ENCODE assay signal across 2 cellular contexts in genomic region chr5:1853531-1853930, GRCh38.
A peak's percentile ranks its signal among the peaks of the same experiment; 100 is the strongest.
TF ChIP-seq lines count a peak whose summit lies in the region.

No MANE protein-coding gene starts in this region.

TF ChIP-seq in HEK293, 187 proteins besides CTCF, POLR2A, EP300 and RAD21:
- TF ChIP-seq ZNF155 (tag by site-specific recombination; IDR thresholded peaks at IDR 0.05) (no peak), ZEB2 (tag by site-specific recombination; IDR thresholded peaks at IDR 0.05) (no peak), ZNF600 (tag by site-specific recombination; IDR thresholded peaks at IDR 0.05) (peak; percentile 27; the same call in 1 of the 2 replicates), ZNF529 (tag by site-specific recombination; IDR thresholded peaks at IDR 0.05; ENCODE audit: insufficient replicate concordance) (no peak), EGR2 (tag by site-specific recombination; IDR thresholded peaks at IDR 0.05; ENCODE audit: low read depth) (no peak), ZNF324 (tag by site-specific recombination; IDR thresholded peaks at IDR 0.05) (no peak), ZNF10 (tag by site-specific recombination; IDR thresholded peaks at IDR 0.05) (no peak)

TF ChIP-seq in H1, 55 proteins besides CTCF, POLR2A, EP300 and RAD21:
- TF ChIP-seq SRF (IDR thresholded peaks at IDR 0.05; ENCODE audit: low read depth, low read length) (no peak), SP1 (IDR thresholded peaks at IDR 0.05; ENCODE audit: low read depth, low read length) (no peak), TAF7 (optimal IDR thresholded peaks at IDR 0.05; ENCODE audit: borderline replicate concordance, low read depth, low read length) (no peak), SP2 (IDR thresholded peaks at IDR 0.05; ENCODE audit: low read length) (no peak), NRF1 (IDR thresholded peaks at IDR 0.05; ENCODE audit: low read depth, low read length) (no peak), POU5F1 (IDR thresholded peaks at IDR 0.05; ENCODE audit: low read depth, low read length) (no peak), JUN (IDR thresholded peaks at IDR 0.05; ENCODE audit: low read depth, low read length) (no peak), SP4 (IDR thresholded peaks at IDR 0.05; ENCODE audit: low read length) (no peak), FOSL1 (IDR thresholded peaks at IDR 0.05; ENCODE audit: insufficient read depth, low read depth, low read length) (no peak), KDM4A (IDR thresholded peaks at IDR 0.05; ENCODE audit: low read depth, low read length, severe bottlenecking) (no peak), CBX8 (IDR thresholded peaks at IDR 0.05; ENCODE audit: borderline replicate concordance, low read depth, low read length) (no peak)
